16 cellular contexts compared by ENCODE assay signal in the genomic region with DNA sequence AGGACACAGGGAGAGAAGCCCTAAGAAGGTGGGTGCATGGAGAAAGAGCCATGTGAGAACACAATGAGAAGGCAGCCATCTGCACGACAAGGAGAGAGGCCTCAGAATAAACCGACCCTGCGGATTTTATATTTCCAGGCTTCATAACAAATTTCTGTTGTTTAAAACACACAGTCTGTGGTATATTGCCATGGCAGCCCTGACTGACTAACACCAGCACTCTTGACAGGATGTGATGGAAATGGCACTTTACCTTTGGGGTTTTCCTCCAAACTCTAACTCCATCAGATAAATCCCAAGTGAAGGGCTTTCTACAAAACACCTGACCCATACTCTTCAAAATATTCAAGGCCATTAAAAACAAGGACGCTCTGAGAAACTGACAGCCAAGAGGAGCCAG. TPM values are rescaled to one million over a fixed set of nuclear protein-coding genes. Genes with fewer than 3 reads are reported as not detected.
DNase-seq lines count a peak whose midpoint lies in the region; ATAC-seq and TF ChIP-seq lines count a peak whose summit lies in the region.
"Had no signal": no experiment of that assay in that cellular context is flagged by ENCODE, and none has a peak within 500 bp of the region (broad histone marks: within the 10 kb centered on the region; RNA-seq: fewer than 3 reads in every experiment).

No MANE protein-coding gene starts in this region.

- H3K27me3 ChIP-seq in Loucy (ENCODE audit: insufficient read depth, low read length, poor library complexity, severe bottlenecking), result no peaks in the 10 kb centered on the region

- H3K4me1 Mint-ChIP-seq in activated naive CD8-positive, alpha-beta T cell treated with anti-CD3 and anti-CD28 coated beads, Interleukin-2, amount 50 U/mL, for 24 hours, result peaks cover 9% of the 10 kb centered on the region
- H3K4me1 Mint-ChIP-seq in activated naive CD8-positive, alpha-beta T cell treated with anti-CD3 and anti-CD28 coated beads for 36 hours, result peaks cover under 1% of the 10 kb centered on the region
- H3K4me1 Mint-ChIP-seq: CD4-positive, CD25-positive, alpha-beta regulatory T cell had no signal

- no peaks in the 10 kb centered on the region for H3K79me2 ChIP-seq in Loucy (ENCODE audit: insufficient read depth, low read length)

- H3K4me2 ChIP-seq in Loucy (ENCODE audit: low read depth, low read length, poor library complexity, severe bottlenecking), result peak overlapping the region; percentile 30

- peak; percentile 7 for ATAC-seq in activated naive CD8-positive, alpha-beta T cell treated with anti-CD3 and anti-CD28 coated beads, Interleukin-2, amount 50 U/mL, for 24 hours
- ATAC-seq: CD8-positive, alpha-beta T cell had no signal

- DNase-seq in activated naive CD8-positive, alpha-beta T cell treated with anti-CD3 and anti-CD28 coated beads, Interleukin-2, amount 50 U/mL, for 24 hours, result no peak
- DNase-seq in activated naive CD8-positive, alpha-beta T cell treated with anti-CD3 and anti-CD28 coated beads for 36 hours, result no peak
- DNase-seq in M059J (ENCODE audit: low read depth), result peak; percentile 11
- peak; percentile 47 to 56 for DNase-seq in lung microvascular endothelial cell (ENCODE audit: low read depth in 2 of 2)
- no peak for DNase-seq in CD1c-positive myeloid dendritic cell (ENCODE audit: extremely low spot score)
- DNase-seq in NCI-H2196 (lab: John Stamatoyannopoulos, UW; ENCODE audit: unreplicated experiment), result no peak
- DNase-seq: C1 segment of cervical spinal cord; Caco-2; CD4-positive, CD25-positive, alpha-beta regulatory T cell; CD8-positive, alpha-beta T cell; DMS153; DND-41; GM23248; H7; HCEC 1CT had no signal

- no peak for TF ChIP-seq CTCF in Loucy (conservative IDR thresholded peaks at IDR 0.05; ENCODE audit: low read length)

- H3K9me2 ChIP-seq in Loucy (replicated peaks; ENCODE audit: low read depth, low read length), result no peaks in the 10 kb centered on the region

- H3K36me3 Mint-ChIP-seq in activated naive CD8-positive, alpha-beta T cell treated with anti-CD3 and anti-CD28 coated beads, Interleukin-2, amount 50 U/mL, for 24 hours (ENCODE audit: low read depth), result no peaks in the 10 kb centered on the region
- H3K36me3 Mint-ChIP-seq in activated naive CD8-positive, alpha-beta T cell treated with anti-CD3 and anti-CD28 coated beads for 36 hours, result no peaks in the 10 kb centered on the region
- H3K36me3 Mint-ChIP-seq: CD4-positive, CD25-positive, alpha-beta regulatory T cell; CD8-positive, alpha-beta T cell had no signal

- no peaks in the 10 kb centered on the region for H3K36me3 ChIP-seq in Loucy (ENCODE audit: insufficient read depth, low read length)

- no peak overlapping the region for H3K27ac Mint-ChIP-seq in activated naive CD8-positive, alpha-beta T cell treated with anti-CD3 and anti-CD28 coated beads, Interleukin-2, amount 50 U/mL, for 24 hours
- H3K27ac Mint-ChIP-seq in activated naive CD8-positive, alpha-beta T cell treated with anti-CD3 and anti-CD28 coated beads for 36 hours, result no peak overlapping the region
- H3K27ac Mint-ChIP-seq: CD4-positive, CD25-positive, alpha-beta regulatory T cell; CD8-positive, alpha-beta T cell had no signal

- no peaks in the 10 kb centered on the region for H4K20me1 ChIP-seq in Loucy (ENCODE audit: insufficient read depth, low read length, poor library complexity, severe bottlenecking)

- H3K27me3 Mint-ChIP-seq in activated naive CD8-positive, alpha-beta T cell treated with anti-CD3 and anti-CD28 coated beads, Interleukin-2, amount 50 U/mL, for 24 hours, result peaks cover 3% of the 10 kb centered on the region
- peaks cover 5% of the 10 kb centered on the region for H3K27me3 Mint-ChIP-seq in activated naive CD8-positive, alpha-beta T cell treated with anti-CD3 and anti-CD28 coated beads for 36 hours

- H3K4me1 ChIP-seq in Loucy (ENCODE audit: insufficient read depth, low read length, poor library complexity, severe bottlenecking), result peaks cover 5% of the 10 kb centered on the region
- H3K4me1 ChIP-seq: Caco-2 had no signal

- H3K4me3 ChIP-seq in Loucy (ENCODE audit: low read length, poor library complexity, severe bottlenecking), result no peak overlapping the region
- H3K4me3 ChIP-seq: GM23248 had no signal

- H3F3A ChIP-seq in Loucy (ENCODE audit: low read depth), result no peaks in the 10 kb centered on the region

- H3K9ac ChIP-seq in Loucy (ENCODE audit: low read depth, low read length, poor library complexity, severe bottlenecking), result no peak overlapping the region
- H3K9ac ChIP-seq: GM23248 had no signal

- H3K9me3 ChIP-seq in Loucy (ENCODE audit: insufficient read depth, low read depth, low read length), result no peaks in the 10 kb centered on the region
- H3K9me3 ChIP-seq: Caco-2 had no signal

- H3K4me3 Mint-ChIP-seq in activated naive CD8-positive, alpha-beta T cell treated with anti-CD3 and anti-CD28 coated beads, Interleukin-2, amount 50 U/mL, for 24 hours, result no peak overlapping the region
- H3K4me3 Mint-ChIP-seq in activated naive CD8-positive, alpha-beta T cell treated with anti-CD3 and anti-CD28 coated beads for 36 hours, result no peak overlapping the region
- H3K4me3 Mint-ChIP-seq: CD4-positive, CD25-positive, alpha-beta regulatory T cell; CD8-positive, alpha-beta T cell had no signal

- no peaks in the 10 kb centered on the region for H3K9me3 Mint-ChIP-seq in activated naive CD8-positive, alpha-beta T cell treated with anti-CD3 and anti-CD28 coated beads, Interleukin-2, amount 50 U/mL, for 24 hours
- no peaks in the 10 kb centered on the region for H3K9me3 Mint-ChIP-seq in activated naive CD8-positive, alpha-beta T cell treated with anti-CD3 and anti-CD28 coated beads for 36 hours
- H3K9me3 Mint-ChIP-seq: CD8-positive, alpha-beta T cell had no signal

- H2AFZ ChIP-seq in Loucy (ENCODE audit: low read length), result peak overlapping the region; percentile 30; the same call in 1 of the 2 replicates
- H2AFZ ChIP-seq: GM23248 had no signal

RNA-seq across cellular contexts. Expression of a gene that starts 13.2 kb away (rescaled TPM):
- total RNA-seq in activated naive CD8-positive, alpha-beta T cell treated with anti-CD3 and anti-CD28 coated beads for 36 hours, result 10 to 100 TPM; 66.3 to 66.8 TPM
- 15.8 and 32.7 TPM in 2 replicates for total RNA-seq in M059J (2014; rRNA removed; shearing (Covaris generic))
- 21.8 and 27.8 TPM in 2 replicates for total RNA-seq in lung microvascular endothelial cell

Comparison
In these comparisons a context has a peak if more than half of its experiments do, and no peak if none do; other contexts are left out.
1. DNase-seq: peak in M059J (single experiment) and lung microvascular endothelial cell (2 of 2); none in activated naive CD8-positive, alpha-beta T cell treated with anti-CD3 and anti-CD28 coated beads, Interleukin-2, amount 50 U/mL, for 24 hours (single experiment), activated naive CD8-positive, alpha-beta T cell treated with anti-CD3 and anti-CD28 coated beads for 36 hours (single experiment), CD1c-positive myeloid dendritic cell (single experiment) and NCI-H2196 (single experiment).